1 cellular context compared by ENCODE assay signal in genomic region chr16:2500937-2501750, GRCh38.
TF ChIP-seq lines count a peak whose summit lies in the region.

No MANE protein-coding gene starts in this region.

TF ChIP-seq in K562, 482 proteins besides CTCF, POLR2A, EP300 and RAD21 (continued from another document and continues in another):
- TF ChIP-seq NFYB (IDR thresholded peaks at IDR 0.05; ENCODE audit: extremely low read depth, insufficient read length), result no peak
- TF ChIP-seq MYNN (IDR thresholded peaks at IDR 0.05), result 0 out of 2 replicates have a peak, but pooled peaks have one; percentile 36
- no peak for TF ChIP-seq MYNN (CRISPR knock-in tag; IDR thresholded peaks at IDR 0.05)
- no peak for TF ChIP-seq XRCC5 (IDR thresholded peaks at IDR 0.05; ENCODE audit: low read depth, low read length)
- TF ChIP-seq CBX3 (IDR thresholded peaks at IDR 0.05; ENCODE audit: borderline replicate concordance in 1 of 2, low read length in 2 of 2), result no peak
- TF ChIP-seq PHF20 (IDR thresholded peaks at IDR 0.05; ENCODE audit: partially characterized antibody), result no peak
- no peak for TF ChIP-seq KAT8 (IDR thresholded peaks at IDR 0.05; ENCODE audit: low read depth)
- TF ChIP-seq HDGF (IDR thresholded peaks at IDR 0.05), result 0 out of 2 replicates have a peak, but pooled peaks have one; percentile 84
- TF ChIP-seq MLLT1 (IDR thresholded peaks at IDR 0.05), result 0 out of 4 replicates have a peak, but pooled peaks of 1 of the 2 experiments have one; percentile 1
- TF ChIP-seq YY1 (IDR thresholded peaks at IDR 0.05; ENCODE audit: borderline replicate concordance in 1 of 3, control insufficient read depth in 1 of 3, extremely low read depth in 1 of 3, insufficient read depth in 3 of 3, insufficient read length in 1 of 3, insufficient replicate concordance in 2 of 3, low read depth in 1 of 3, low read length in 2 of 3), result no peak
- peak; percentile 27 for TF ChIP-seq CCNT2 (IDR thresholded peaks at IDR 0.05; ENCODE audit: borderline replicate concordance, extremely low read depth, insufficient read length, low read depth, low read length)
- TF ChIP-seq ETS2 (tag; IDR thresholded peaks at IDR 0.05; ENCODE audit: borderline replicate concordance, poor library complexity, severe bottlenecking), result no peak
- TF ChIP-seq TCF7 (IDR thresholded peaks at IDR 0.05; ENCODE audit: borderline replicate concordance), result no peak
- no peak for TF ChIP-seq MED1 (CRISPR knock-in tag; IDR thresholded peaks at IDR 0.05; ENCODE audit: borderline replicate concordance)
- no peak for TF ChIP-seq NKRF (IDR thresholded peaks at IDR 0.05; ENCODE audit: borderline replicate concordance)
- no peak for TF ChIP-seq ZNF280A (IDR thresholded peaks at IDR 0.05; ENCODE audit: low read depth, partially characterized antibody)
- no peak; the same call in 1 of the 2 replicates for TF ChIP-seq CREB1 (IDR thresholded peaks at IDR 0.05)
- TF ChIP-seq CREB1 (CRISPR knock-in tag; IDR thresholded peaks at IDR 0.05), result peak; percentile 58
- TF ChIP-seq CCAR2 (IDR thresholded peaks at IDR 0.05; ENCODE audit: low read depth, low read length), result no peak
- TF ChIP-seq TRIM28 (IDR thresholded peaks at IDR 0.05), result no peak
- TF ChIP-seq ZKSCAN3 (CRISPR knock-in tag; IDR thresholded peaks at IDR 0.05), result no peak
- no peak for TF ChIP-seq NR2F6 (CRISPR knock-in tag; IDR thresholded peaks at IDR 0.05)
- peak; percentile 79 for TF ChIP-seq VEZF1 (CRISPR knock-in tag; IDR thresholded peaks at IDR 0.05)
- no peak for TF ChIP-seq TEAD1 (CRISPR knock-in tag; IDR thresholded peaks at IDR 0.05)
- TF ChIP-seq ZNF143 (CRISPR knock-in tag; IDR thresholded peaks at IDR 0.05), result no peak
- no peak for TF ChIP-seq ZNF134 (CRISPR knock-in tag; conservative IDR thresholded peaks at IDR 0.05)
- no peak for TF ChIP-seq KLF6 (CRISPR knock-in tag; IDR thresholded peaks at IDR 0.05; ENCODE audit: borderline replicate concordance)
- TF ChIP-seq NEUROD1 (IDR thresholded peaks at IDR 0.05; ENCODE audit: borderline replicate concordance, low read depth, low read length, partially characterized antibody), result no peak
- TF ChIP-seq EWSR1 (IDR thresholded peaks at IDR 0.05; ENCODE audit: borderline replicate concordance, low read depth, partially characterized antibody), result no peak
- TF ChIP-seq E2F4 (CRISPR knock-in tag; IDR thresholded peaks at IDR 0.05; ENCODE audit: low read depth), result no peak
- no peak for TF ChIP-seq ZNF311 (CRISPR knock-in tag; IDR thresholded peaks at IDR 0.05)
- no peak for TF ChIP-seq RFX1 (IDR thresholded peaks at IDR 0.05)
- TF ChIP-seq ZFP1 (CRISPR knock-in tag; IDR thresholded peaks at IDR 0.05), result no peak
- no peak for TF ChIP-seq ZZZ3 (IDR thresholded peaks at IDR 0.05)
- TF ChIP-seq GTF2A2 (tag; IDR thresholded peaks at IDR 0.05), result no peak
- TF ChIP-seq ZNF699 (CRISPR knock-in tag; IDR thresholded peaks at IDR 0.05; ENCODE audit: insufficient replicate concordance), result no peak
- peak; percentile 65; the same call in 1 of the 2 replicates for TF ChIP-seq CBFB (CRISPR knock-in tag; IDR thresholded peaks at IDR 0.05)
- no peak for TF ChIP-seq ZBTB11 (CRISPR knock-in tag; IDR thresholded peaks at IDR 0.05)
- TF ChIP-seq SRSF1 (IDR thresholded peaks at IDR 0.05; ENCODE audit: low read depth, low read length), result no peak
- no peak for TF ChIP-seq SIRT6 (IDR thresholded peaks at IDR 0.05; ENCODE audit: low read depth, low read length)
- TF ChIP-seq ZBTB9 (CRISPR knock-in tag; IDR thresholded peaks at IDR 0.05), result no peak
- no peak for TF ChIP-seq ETV6 (IDR thresholded peaks at IDR 0.05; ENCODE audit: borderline replicate concordance in 1 of 2, low read depth in 2 of 2, low read length in 1 of 2)
- no peak for TF ChIP-seq ETV6 (CRISPR knock-in tag; IDR thresholded peaks at IDR 0.05; ENCODE audit: borderline replicate concordance)
- no peak for TF ChIP-seq ZNF785 (CRISPR knock-in tag; IDR thresholded peaks at IDR 0.05)
- no peak for TF ChIP-seq HBP1 (CRISPR knock-in tag; IDR thresholded peaks at IDR 0.05)
- TF ChIP-seq ZSCAN29 (IDR thresholded peaks at IDR 0.05), result no peak
- no peak for TF ChIP-seq MCM3 (IDR thresholded peaks at IDR 0.05)
- TF ChIP-seq MCM7 (IDR thresholded peaks at IDR 0.05), result no peak
- no peak for TF ChIP-seq ZNF778 (CRISPR knock-in tag; IDR thresholded peaks at IDR 0.05)
- no peak for TF ChIP-seq THRAP3 (IDR thresholded peaks at IDR 0.05; ENCODE audit: borderline replicate concordance)
- peak; percentile 74 for TF ChIP-seq DEAF1 (CRISPR knock-in tag; IDR thresholded peaks at IDR 0.05)
- TF ChIP-seq ARID1B (IDR thresholded peaks at IDR 0.05), result no peak
- no peak for TF ChIP-seq ZFPM2 (CRISPR knock-in tag; IDR thresholded peaks at IDR 0.05)
